26 cellular contexts compared by ENCODE assay signal in the genomic region with DNA sequence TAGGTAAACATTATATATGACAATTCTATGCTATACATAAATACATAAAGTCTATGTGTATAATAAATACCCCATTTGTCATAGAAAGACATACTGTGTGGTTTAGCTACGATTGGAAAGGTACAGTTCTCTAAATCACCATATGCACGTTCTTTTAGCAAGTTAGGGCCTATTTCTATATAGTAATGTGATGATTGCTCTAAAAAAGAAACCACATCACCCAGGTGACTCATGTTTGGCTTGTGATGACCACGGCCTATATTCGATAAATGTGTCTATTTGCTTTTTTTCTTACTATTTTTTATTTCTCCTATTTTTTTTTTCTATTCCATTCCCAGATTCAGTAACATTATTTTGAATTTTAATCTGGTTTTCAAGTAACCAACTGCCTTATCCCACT.
"Had no signal": no experiment of that assay in that cellular context is flagged by ENCODE, and none has a peak within 500 bp of the region (broad histone marks: within the 10 kb centered on the region; RNA-seq: fewer than 3 reads in every experiment).

No MANE protein-coding gene starts in this region.

- H3K27ac ChIP-seq: adrenal gland, ascending aorta, brain microvascular endothelial cell, gastrocnemius medialis, left lung, neural progenitor cell, prostate gland, tibial nerve had no signal

- H3K9me3 Mint-ChIP-seq: activated CD4-positive, alpha-beta memory T cell treated with anti-CD3 and anti-CD28 coated beads for 36 hours; neural progenitor cell had no signal

- H3K9ac ChIP-seq: neural progenitor cell had no signal

- H3K27me3 ChIP-seq: adrenal gland, ascending aorta, brain microvascular endothelial cell, gastrocnemius medialis, left lung, neural progenitor cell, tibial nerve had no signal

- H3K4me3 ChIP-seq: adrenal gland, ascending aorta, gastrocnemius medialis, left lung, lung, neural progenitor cell, prostate gland, tibial nerve had no signal

- DNase-seq: activated B cell treated with CpG ODN at 0.5 μM for 24 hours; activated CD4-positive, alpha-beta memory T cell treated with anti-CD3 and anti-CD28 coated beads for 36 hours; activated CD4-positive, alpha-beta T cell treated with anti-CD3 and anti-CD28 coated beads for 4 hours; activated gamma-delta T cell treated with Interleukin-2 at 50 U/mL for 16 hours; adrenal gland; brain microvascular endothelial cell; central memory CD4-positive, alpha-beta T cell; dermis blood vessel endothelial cell; effector CD8-positive, alpha-beta T cell; gastrocnemius medialis; hippocampal formation; kidney glomerular epithelial cell; left lung; naive thymus-derived CD8-positive, alpha-beta T cell; stimulated activated CD4-positive, alpha-beta T cell treated with anti-CD3 and anti-CD28 coated beads, Interleukin-2, amount 100 ng/mL, for 48 hours; stimulated activated CD8-positive, alpha-beta memory T cell treated with anti-CD3 and anti-CD28 coated beads, Interleukin-4, amount 100 ng/mL, for 48 hours; stimulated activated naive CD4-positive, alpha-beta T cell treated with Interleukin-2 at 50 U/mL for 16 hours; T-helper 9 cell had no signal

- H3K4me1 ChIP-seq: adrenal gland, ascending aorta, gastrocnemius medialis, left lung, prostate gland had no signal

- H3K4me2 ChIP-seq: neural progenitor cell had no signal

- H3K27me3 Mint-ChIP-seq: activated B cell treated with CpG ODN at 0.5 μM for 24 hours; activated CD4-positive, alpha-beta memory T cell treated with anti-CD3 and anti-CD28 coated beads for 36 hours; activated naive CD8-positive, alpha-beta T cell; naive thymus-derived CD8-positive, alpha-beta T cell had no signal

- H3K36me3 ChIP-seq: adrenal gland, ascending aorta, brain microvascular endothelial cell, gastrocnemius medialis, left lung, neural progenitor cell, prostate gland, tibial nerve had no signal

- ATAC-seq: gastrocnemius medialis; left lung; naive thymus-derived CD8-positive, alpha-beta T cell had no signal

- H2AFZ ChIP-seq: neural progenitor cell had no signal

- H3K27ac Mint-ChIP-seq: activated B cell treated with CpG ODN at 0.5 μM for 24 hours; activated CD4-positive, alpha-beta memory T cell treated with anti-CD3 and anti-CD28 coated beads for 36 hours; activated naive CD8-positive, alpha-beta T cell; activated T-helper 1 cell treated with anti-CD3 and anti-CD28 coated beads, Interleukin-12 subunit alpha, Interleukin-12 subunit beta, Interleukin-2, Interleukin-4 antibody, amounts not matched to agents 30 ng/mL and 10 ng/mL and 1 ng/mL, durations not matched to agents 14 hours and 24 hours and 36 hours; mesothelial cell of epicardium; neural progenitor cell had no signal

- H3K9me3 ChIP-seq: adrenal gland, ascending aorta, gastrocnemius medialis, left lung, prostate gland, tibial nerve had no signal

- H3K4me3 Mint-ChIP-seq: activated B cell treated with CpG ODN at 0.5 μM for 24 hours; activated CD4-positive, alpha-beta memory T cell treated with anti-CD3 and anti-CD28 coated beads for 36 hours; activated naive CD8-positive, alpha-beta T cell; activated T-helper 1 cell treated with anti-CD3 and anti-CD28 coated beads, Interleukin-12 subunit alpha, Interleukin-12 subunit beta, Interleukin-2, Interleukin-4 antibody, amounts not matched to agents 30 ng/mL and 10 ng/mL and 1 ng/mL, durations not matched to agents 14 hours and 24 hours and 36 hours; mesothelial cell of epicardium; neural progenitor cell had no signal

- H3K36me3 Mint-ChIP-seq: neural progenitor cell had no signal
